ENCODE assay signal across 1 cellular context in genomic region chr13:89361909-89362308, GRCh38.
TF ChIP-seq lines count a peak whose summit lies in the region.

No MANE protein-coding gene starts in this region.

TF ChIP-seq in liver, 16 proteins besides CTCF, POLR2A, EP300 and RAD21 (continued from another document):
- no peak for TF ChIP-seq TAF1 (conservative IDR thresholded peaks at IDR 0.05)
